Comparison of ENCODE assay signal across 11 cellular contexts in genomic region chr1:85623061-85623471, GRCh38. TPM values are rescaled to one million over a fixed set of nuclear protein-coding genes. Genes with fewer than 3 reads are reported as not detected.
A peak's percentile ranks its signal among the peaks of the same experiment; 100 is the strongest.
DNase-seq lines count a peak whose midpoint lies in the region; ATAC-seq and TF ChIP-seq lines count a peak whose summit lies in the region.
"Had no signal": no experiment of that assay in that cellular context is flagged by ENCODE, and none has a peak within 500 bp of the region (broad histone marks: within the 10 kb centered on the region; RNA-seq: fewer than 3 reads in every experiment).

No MANE protein-coding gene starts in this region.

- H3K9me3 Mint-ChIP-seq in osteocyte (ENCODE audit: unreplicated experiment), result peaks cover 12% of the 10 kb centered on the region

- peaks cover 18% of the 10 kb centered on the region; the same call in 1 of the 2 replicates for H3F3A ChIP-seq in PC-9 (ENCODE audit: insufficient read depth, low read depth)

- H3K36me3 Mint-ChIP-seq in osteocyte (ENCODE audit: unreplicated experiment), result peaks cover 8% of the 10 kb centered on the region

- no peak overlapping the region for H3K4me3 Mint-ChIP-seq in osteocyte (ENCODE audit: unreplicated experiment)

- no peaks in the 10 kb centered on the region for H4K20me1 ChIP-seq in PC-9 (ENCODE audit: insufficient read depth)

- peak overlapping the region; percentile 50 for H3K27ac ChIP-seq in PC-9
- H3K27ac ChIP-seq: 22Rv1, cardiac muscle cell, pancreas had no signal

- H3K9me2 ChIP-seq in PC-9 (ENCODE audit: insufficient read depth), result no peaks in the 10 kb centered on the region

- ATAC-seq in GM21717 (IDR thresholded peaks at IDR 0.05; ENCODE audit: unreplicated experiment), result no peak

- no peaks in the 10 kb centered on the region for H3K27me3 ChIP-seq in PC-9 (ENCODE audit: insufficient read depth, low read depth)
- H3K27me3 ChIP-seq: cardiac muscle cell, pancreas had no signal

- peaks cover 15% of the 10 kb centered on the region for H3K4me1 ChIP-seq in PC-9 (replicated peaks; ENCODE audit: insufficient read depth)
- H3K4me1 ChIP-seq: pancreas had no signal

- peaks cover 37% of the 10 kb centered on the region for H3K4me1 Mint-ChIP-seq in osteocyte (ENCODE audit: unreplicated experiment)

- H3K27ac Mint-ChIP-seq in osteocyte (ENCODE audit: unreplicated experiment), result peak overlapping the region; percentile 29

- TF ChIP-seq CTCF in PC-9 (conservative IDR thresholded peaks at IDR 0.05), result no peak
- TF ChIP-seq CTCF in cardiac fibroblast (IDR thresholded peaks at IDR 0.05; ENCODE audit: low read depth, low read length), result no peak
- TF ChIP-seq CTCF in osteocyte (IDR thresholded peaks at IDR 0.05), result no peak

- no TSS peak for BruUV-seq in PC-9 (replicated peaks; lab: Mats Ljungman, UMichigan)

- CTCF ChIA-PET in PC-9 (lab: Charles Lee), result interaction anchor here (0.7 kb wide), 1 partner anchor 52 kb away, joined by 4 read pairs; no protein-coding TSS in a partner anchor

- H3K4me2 ChIP-seq in PC-9, result peak overlapping the region; percentile 29

- H3K27me3 Mint-ChIP-seq in osteocyte (ENCODE audit: unreplicated experiment), result no peaks in the 10 kb centered on the region

- POLR2A ChIA-PET in PC-9 (lab: Charles Lee; ENCODE audit: unreplicated experiment), result interaction anchor here (0.7 kb wide), 1 partner anchor 11 kb away, joined by 38 read pairs; no protein-coding TSS in a partner anchor

- H2AFZ ChIP-seq in PC-9, result no peak overlapping the region

- no peaks in the 10 kb centered on the region for H3K36me3 ChIP-seq in PC-9 (ENCODE audit: low read depth)
- H3K36me3 ChIP-seq: cardiac muscle cell, pancreas had no signal

- DNase-seq in DMS53 (lab: John Stamatoyannopoulos, UW) (peak; percentile 51), DMS53 treated with DMSO at 0.1 percent for 48 hours (lab: John Stamatoyannopoulos, UW; ENCODE audit: unreplicated experiment) (no peak), PC-9 (peak in 1 of 2 experiments; percentile 74), cardiac fibroblast (ENCODE audit: low read depth in 2 of 2) (peak; percentile 36 to 95), osteocyte (ENCODE audit: extremely low spot score, unreplicated experiment) (no peak), GM19240 (ENCODE audit: insufficient read length, low spot score) (no peak)
- DNase-seq in stimulated activated naive CD4-positive, alpha-beta T cell (lab: John Stamatoyannopoulos, UW), result no peak
- DNase-seq: pancreas had no signal

- peaks cover 18% of the 10 kb centered on the region for H3K9me3 ChIP-seq in PC-9 (ENCODE audit: insufficient read depth, low read depth)
- H3K9me3 ChIP-seq: pancreas had no signal

- intact Hi-C loops in PC-9 (cut with micrococcal nuclease; ENCODE audit: unreplicated experiment), result no loop called here

- H3K79me2 ChIP-seq in PC-9 (ENCODE audit: low read depth), result no peaks in the 10 kb centered on the region

- H3K4me3 ChIP-seq in PC-9 (no peak overlapping the region), cardiac fibroblast (replicated peaks in 1 of 2; ENCODE audit: low read depth in 2 of 2, low read length in 2 of 2) (no peak overlapping the region)
- H3K4me3 ChIP-seq: cardiac muscle cell, pancreas had no signal

RNA-seq across cellular contexts. Expression of gene CCN1, which starts 42.5 kb away (rescaled TPM):
- 75.6 and 92.8 TPM in 2 replicates for total RNA-seq in PC-9 (2021)
- 412 and 526 TPM in 2 replicates for total RNA-seq in osteocyte

Comparison
In these comparisons a context has a peak if more than half of its experiments do, and no peak if none do; other contexts are left out.
1. DNase-seq: peak in DMS53 (single experiment) and cardiac fibroblast (2 of 2); none in DMS53 treated with DMSO at 0.1 percent for 48 hours (single experiment), osteocyte (single experiment), GM19240 (single experiment) and stimulated activated naive CD4-positive, alpha-beta T cell (0 of 6).